1 cellular context compared by ENCODE assay signal in genomic region chr20:44724423-44725091, GRCh38.
TF ChIP-seq lines count a peak whose summit lies in the region.

No MANE protein-coding gene starts in this region.

TF ChIP-seq in HepG2, 621 proteins besides CTCF, POLR2A, EP300 and RAD21:
- TF ChIP-seq STAT6 (CRISPR knock-in tag; IDR thresholded peaks at IDR 0.05; ENCODE audit: borderline replicate concordance) (no peak), ZNF768 (CRISPR knock-in tag; IDR thresholded peaks at IDR 0.05) (peak; percentile 22; the same call in 1 of the 2 replicates), FOXJ3 (CRISPR knock-in tag; IDR thresholded peaks at IDR 0.05; ENCODE audit: borderline replicate concordance) (no peak), BCL6 (CRISPR knock-in tag; IDR thresholded peaks at IDR 0.05) (no peak), ZNF136 (CRISPR knock-in tag; IDR thresholded peaks at IDR 0.05; ENCODE audit: low read depth) (no peak), NFE2 (CRISPR knock-in tag; IDR thresholded peaks at IDR 0.05) (no peak), CBX5 (CRISPR knock-in tag; IDR thresholded peaks at IDR 0.05; ENCODE audit: borderline replicate concordance) (no peak), ZNF891 (CRISPR knock-in tag; IDR thresholded peaks at IDR 0.05) (no peak), TP53 (CRISPR knock-in tag; conservative IDR thresholded peaks at IDR 0.05) (no peak), ZNF740 (CRISPR knock-in tag; IDR thresholded peaks at IDR 0.05) (no peak), FOXK1 (CRISPR knock-in tag; IDR thresholded peaks at IDR 0.05; ENCODE audit: borderline replicate concordance, low read depth) (no peak), KDM3A (CRISPR knock-in tag; IDR thresholded peaks at IDR 0.05; ENCODE audit: low read depth) (no peak), ARNT (IDR thresholded peaks at IDR 0.05) (no peak), GABPB1 (CRISPR knock-in tag; IDR thresholded peaks at IDR 0.05) (peak; percentile 19; the same call in 1 of the 2 replicates), ZBTB46 (CRISPR knock-in tag; IDR thresholded peaks at IDR 0.05; ENCODE audit: borderline replicate concordance) (no peak)
